8 cellular contexts compared by ENCODE assay signal in the genomic region with DNA sequence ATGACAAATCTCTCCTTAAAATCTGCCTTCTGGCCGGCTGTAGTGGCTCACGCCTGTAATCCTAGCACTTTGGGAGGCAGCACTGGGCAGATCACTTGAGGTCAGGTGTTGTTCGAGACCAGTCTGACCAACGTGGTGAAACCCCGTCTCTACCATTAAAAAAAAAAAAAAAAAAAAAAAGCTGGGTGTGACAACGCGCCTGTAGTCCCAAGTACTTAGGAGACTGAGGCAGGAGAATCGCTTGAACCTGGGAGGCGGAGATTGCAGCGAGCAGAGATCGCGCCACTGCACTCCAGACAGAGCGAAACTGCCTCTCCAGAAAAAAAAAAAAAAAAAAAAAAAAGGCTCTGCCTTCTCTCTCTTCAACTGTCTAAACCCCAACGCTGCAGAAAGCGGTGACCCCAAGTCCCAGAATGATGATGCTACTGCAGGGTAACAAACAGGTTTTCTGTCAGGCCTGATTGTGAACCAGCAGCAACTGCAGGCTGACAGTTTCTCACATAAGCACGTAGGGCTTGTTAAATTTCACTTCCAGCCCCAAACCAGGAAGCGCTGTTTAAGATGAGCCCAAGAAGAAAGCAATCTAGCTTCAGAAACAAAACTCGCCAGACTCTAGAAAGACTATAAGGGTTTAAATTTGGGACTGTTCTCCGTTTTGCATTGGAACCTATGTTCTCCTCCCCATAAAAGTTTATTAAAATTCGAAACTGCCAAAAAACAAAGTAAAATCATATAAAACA. TPM values are rescaled to one million over a fixed set of nuclear protein-coding genes. Genes with fewer than 3 reads are reported as not detected.
DNase-seq lines count a peak whose midpoint lies in the region; ATAC-seq and TF ChIP-seq lines count a peak whose summit lies in the region.

No MANE protein-coding gene starts in this region.

- H3K4me3 ChIP-seq in prostate gland: peak overlapping the region; percentile 83 to 86

- H3K36me3 Mint-ChIP-seq in activated naive CD4-positive, alpha-beta T cell treated with anti-CD3 and anti-CD28 coated beads for 36 hours (ENCODE audit: low read depth): no peaks in the 10 kb centered on the region
- no peaks in the 10 kb centered on the region for H3K36me3 Mint-ChIP-seq in glutamatergic neuron (ENCODE audit: unreplicated experiment)

- H3K4me3 Mint-ChIP-seq in activated naive CD4-positive, alpha-beta T cell treated with anti-CD3 and anti-CD28 coated beads for 36 hours: peak overlapping the region; percentile 96
- H3K4me3 Mint-ChIP-seq in glutamatergic neuron (ENCODE audit: unreplicated experiment): peak overlapping the region; percentile 91

- WGBS in prostate gland: 12% methylated on average over 20 of the region's 20 CpGs

- CTCF ChIA-PET in HEK293T (lab: Yijun Ruan, JAX): interaction anchor here (1.1 kb wide), 1 partner anchor 9 kb away, joined by 3 read pairs; no protein-coding TSS in a partner anchor
- CTCF ChIA-PET in activated naive CD4-positive, alpha-beta T cell treated with anti-CD3 and anti-CD28 coated beads for 36 hours (lab: Charles Lee): interaction anchor here (1.0 kb wide), 2 partner anchors 10 to 91 kb away, joined by 4 to 5 read pairs; no protein-coding TSS in a partner anchor

- ATAC-seq in HG03469 (IDR thresholded peaks at IDR 0.05; ENCODE audit: unreplicated experiment): no peak

- no peaks in the 10 kb centered on the region for H3K27me3 ChIP-seq in prostate gland (replicated peaks; ENCODE audit: insufficient read depth)

- no peaks in the 10 kb centered on the region for H3K36me3 ChIP-seq in prostate gland

- H3K4me1 ChIP-seq in prostate gland (replicated peaks): no peaks in the 10 kb centered on the region

- H3K27ac ChIP-seq in prostate gland: peak overlapping the region; percentile 91 to 95

- no peaks in the 10 kb centered on the region for H3K9me3 ChIP-seq in prostate gland

- intact Hi-C loops in activated naive CD4-positive, alpha-beta T cell treated with anti-CD3 and anti-CD28 coated beads for 36 hours (cut with micrococcal nuclease): loop anchor here (5.0 kb wide), 8 partner anchors 211 to 1014 kb away; a partner anchor contains a TSS
- intact Hi-C loops in prostate gland (cut with DNase I): no loop called here
- intact Hi-C loops in posterior vena cava (cut with DNase I): no loop called here

- peaks cover 28% of the 10 kb centered on the region for H3K4me1 Mint-ChIP-seq in activated naive CD4-positive, alpha-beta T cell treated with anti-CD3 and anti-CD28 coated beads for 36 hours (ENCODE audit: low read depth)
- peaks cover 3% of the 10 kb centered on the region for H3K4me1 Mint-ChIP-seq in glutamatergic neuron (ENCODE audit: low read depth, unreplicated experiment)

- H3K27ac Mint-ChIP-seq in activated naive CD4-positive, alpha-beta T cell treated with anti-CD3 and anti-CD28 coated beads for 36 hours: peak overlapping the region; percentile 94
- H3K27ac Mint-ChIP-seq in glutamatergic neuron (ENCODE audit: unreplicated experiment): no peak overlapping the region

- no peaks in the 10 kb centered on the region for H3K9me3 Mint-ChIP-seq in activated naive CD4-positive, alpha-beta T cell treated with anti-CD3 and anti-CD28 coated beads for 36 hours
- H3K9me3 Mint-ChIP-seq in glutamatergic neuron (ENCODE audit: unreplicated experiment): no peaks in the 10 kb centered on the region

- TF ChIP-seq POLR2A in prostate gland (IDR thresholded peaks at IDR 0.05): no peak

- peaks cover 3% of the 10 kb centered on the region for H3K27me3 Mint-ChIP-seq in activated naive CD4-positive, alpha-beta T cell treated with anti-CD3 and anti-CD28 coated beads for 36 hours (ENCODE audit: low read depth)
- H3K27me3 Mint-ChIP-seq in glutamatergic neuron (ENCODE audit: unreplicated experiment): peaks cover 11% of the 10 kb centered on the region

- TF ChIP-seq CTCF in glutamatergic neuron (IDR thresholded peaks at IDR 0.05; ENCODE audit: partially characterized antibody, unreplicated experiment): no peak
- TF ChIP-seq CTCF in prostate gland (IDR thresholded peaks at IDR 0.05): no peak

- POLR2A ChIA-PET in HEK293T (lab: Yijun Ruan, JAX): interaction anchor here (0.7 to 3.4 kb wide), 3 partner anchors 41 to 929 kb away, joined by 3 to 18 read pairs (median 3); no protein-coding TSS in a partner anchor

- DNase-seq in GM04504 (ENCODE audit: low read depth) (peak; percentile 27), HEK293T (ENCODE audit: extremely low spot score) (peak; percentile 29), NOMO-1 treated with DMSO at 0.1 percent for 48 hours (lab: John Stamatoyannopoulos, UW; ENCODE audit: unreplicated experiment) (peak; percentile 61), glutamatergic neuron (no peak), prostate gland (ENCODE audit: low spot score) (peak; percentile 34), posterior vena cava (ENCODE audit: low spot score) (no peak)
- DNase-seq in activated naive CD4-positive, alpha-beta T cell treated with anti-CD3 and anti-CD28 coated beads for 36 hours: peak; percentile 61

TF ChIP-seq in HEK293T, 16 proteins besides CTCF, POLR2A, EP300 and RAD21:
- no peak for TF ChIP-seq NFRKB (IDR thresholded peaks at IDR 0.05)
- TF ChIP-seq ZNF384 (IDR thresholded peaks at IDR 0.05): peak; percentile 84
- TF ChIP-seq ELF4 (IDR thresholded peaks at IDR 0.05): no peak

RNA-seq across cellular contexts. Expression of a gene that starts 0.9 kb away (rescaled TPM):
- 100 to 1,000 TPM; 118 to 122 TPM for total RNA-seq in activated naive CD4-positive, alpha-beta T cell treated with anti-CD3 and anti-CD28 coated beads for 36 hours
- total RNA-seq in glutamatergic neuron (ENCODE audit: unreplicated experiment) (19.4 TPM), prostate gland (100 to 1,000 TPM; 251 to 256 TPM), posterior vena cava (100 to 1,000 TPM; 278 to 312 TPM)

Comparison
In these comparisons a context has a peak if more than half of its experiments do, and no peak if none do; other contexts are left out.
1. DNase-seq: peak in GM04504 (single experiment), HEK293T (single experiment), NOMO-1 treated with DMSO at 0.1 percent for 48 hours (single experiment), activated naive CD4-positive, alpha-beta T cell treated with anti-CD3 and anti-CD28 coated beads for 36 hours (single experiment) and prostate gland (single experiment); none in glutamatergic neuron (single experiment) and posterior vena cava (single experiment).